Comparison of ENCODE assay signal across 8 cellular contexts in genomic region chr1:224430511-224431113, GRCh38. TPM values are rescaled to one million over a fixed set of nuclear protein-coding genes. Genes with fewer than 3 reads are reported as not detected.
DNase-seq lines count a peak whose midpoint lies in the region; ATAC-seq, FAIRE-seq and TF ChIP-seq lines count a peak whose summit lies in the region.

No MANE protein-coding gene starts in this region.

- H3K27me3 ChIP-seq in AG04450 (ENCODE audit: control insufficient read depth, insufficient read depth, low read length) = no peaks in the 10 kb centered on the region

- peak overlapping the region; percentile 67 for H3K4me3 Mint-ChIP-seq in activated T-cell treated with anti-CD3 and anti-CD28 coated beads, Interleukin-2, amount 50 U/mL, for 24 hours
- H3K4me3 Mint-ChIP-seq in glutamatergic neuron (ENCODE audit: unreplicated experiment) = peak overlapping the region; percentile 82
- peak overlapping the region; percentile 51 for H3K4me3 Mint-ChIP-seq in stimulated activated effector memory CD8-positive, alpha-beta T cell treated with anti-CD3 and anti-CD28 coated beads, Interleukin-12 subunit alpha, Interleukin-12 subunit beta, amount 100 ng/mL, for 72 hours

- peak overlapping the region; percentile 88 for H3K27ac Mint-ChIP-seq in activated T-cell treated with anti-CD3 and anti-CD28 coated beads, Interleukin-2, amount 50 U/mL, for 24 hours
- H3K27ac Mint-ChIP-seq in glutamatergic neuron (ENCODE audit: unreplicated experiment) = peak overlapping the region; percentile 5
- peak overlapping the region; percentile 4 for H3K27ac Mint-ChIP-seq in stimulated activated effector memory CD8-positive, alpha-beta T cell treated with anti-CD3 and anti-CD28 coated beads, Interleukin-12 subunit alpha, Interleukin-12 subunit beta, amount 100 ng/mL, for 72 hours

- H3K4me3 ChIP-seq in AG04450 (ENCODE audit: low read depth, low read length) = peak overlapping the region; percentile 23

- H3K27ac ChIP-seq in AG04450 (ENCODE audit: low read depth, low read length) = no peak overlapping the region

- no peaks in the 10 kb centered on the region for H3K9me3 Mint-ChIP-seq in activated T-cell treated with anti-CD3 and anti-CD28 coated beads, Interleukin-2, amount 50 U/mL, for 24 hours
- H3K9me3 Mint-ChIP-seq in glutamatergic neuron (ENCODE audit: unreplicated experiment) = peaks cover 2% of the 10 kb centered on the region
- no peaks in the 10 kb centered on the region for H3K9me3 Mint-ChIP-seq in stimulated activated effector memory CD8-positive, alpha-beta T cell treated with anti-CD3 and anti-CD28 coated beads, Interleukin-12 subunit alpha, Interleukin-12 subunit beta, amount 100 ng/mL, for 72 hours

- DNase-seq in AG04450 (ENCODE audit: low read depth, low spot score) = no peak
- no peak for DNase-seq in GM12891 (ENCODE audit: insufficient read length, low spot score)
- DNase-seq in KG1 (lab: John Stamatoyannopoulos, UW) = peak; percentile 46
- DNase-seq in activated T-cell treated with anti-CD3 and anti-CD28 coated beads, Interleukin-2, amount 50 U/mL, for 24 hours = no peak
- DNase-seq in glutamatergic neuron = no peak
- no peak for DNase-seq in stimulated activated effector memory CD8-positive, alpha-beta T cell treated with anti-CD3 and anti-CD28 coated beads, Interleukin-12 subunit alpha, Interleukin-12 subunit beta, amount 100 ng/mL, for 72 hours (ENCODE audit: low spot score in 2 of 2)
- no peak for DNase-seq in NCI-H1105 treated with DMSO at 0.1 percent for 48 hours (lab: John Stamatoyannopoulos, UW)
- no peak for DNase-seq in NCI-H2196 treated with DMSO at 0.1 percent for 48 hours (lab: John Stamatoyannopoulos, UW; ENCODE audit: unreplicated experiment)

- no peak for TF ChIP-seq CTCF in AG04450 (IDR thresholded peaks at IDR 0.05; ENCODE audit: low read depth, low read length)
- no peak for TF ChIP-seq CTCF in glutamatergic neuron (IDR thresholded peaks at IDR 0.05; ENCODE audit: partially characterized antibody, unreplicated experiment)

- peaks cover 75% of the 10 kb centered on the region for H3K36me3 Mint-ChIP-seq in activated T-cell treated with anti-CD3 and anti-CD28 coated beads, Interleukin-2, amount 50 U/mL, for 24 hours (ENCODE audit: low read depth)
- no peaks in the 10 kb centered on the region for H3K36me3 Mint-ChIP-seq in glutamatergic neuron (ENCODE audit: unreplicated experiment)
- H3K36me3 Mint-ChIP-seq in stimulated activated effector memory CD8-positive, alpha-beta T cell treated with anti-CD3 and anti-CD28 coated beads, Interleukin-12 subunit alpha, Interleukin-12 subunit beta, amount 100 ng/mL, for 72 hours = peaks cover 94% of the 10 kb centered on the region

- no peak for TF ChIP-seq POLR2A in GM12891 (IDR thresholded peaks at IDR 0.05; ENCODE audit: low read depth, low read length)

- no peaks in the 10 kb centered on the region for H3K27me3 Mint-ChIP-seq in activated T-cell treated with anti-CD3 and anti-CD28 coated beads, Interleukin-2, amount 50 U/mL, for 24 hours
- peaks cover 8% of the 10 kb centered on the region for H3K27me3 Mint-ChIP-seq in glutamatergic neuron (ENCODE audit: unreplicated experiment)

- CTCF ChIA-PET in AG04450 (lab: Charles Lee) = interaction anchor here (0.8 to 2.2 kb wide), 4 partner anchors 26 to 492 kb away, joined by 3 to 14 read pairs (median 4); no protein-coding TSS in a partner anchor

- H3K9me3 ChIP-seq in AG04450 (ENCODE audit: control insufficient read depth, insufficient read depth, low read length) = no peaks in the 10 kb centered on the region; the same call in 1 of the 2 replicates

- ATAC-seq in stimulated activated effector memory CD8-positive, alpha-beta T cell treated with anti-CD3 and anti-CD28 coated beads, Interleukin-12 subunit alpha, Interleukin-12 subunit beta, amount 100 ng/mL, for 72 hours = no peak

- H3K4me1 Mint-ChIP-seq in activated T-cell treated with anti-CD3 and anti-CD28 coated beads, Interleukin-2, amount 50 U/mL, for 24 hours (ENCODE audit: low read depth) = peaks cover 67% of the 10 kb centered on the region
- peaks cover 10% of the 10 kb centered on the region for H3K4me1 Mint-ChIP-seq in glutamatergic neuron (ENCODE audit: low read depth, unreplicated experiment)
- peaks cover 48% of the 10 kb centered on the region for H3K4me1 Mint-ChIP-seq in stimulated activated effector memory CD8-positive, alpha-beta T cell treated with anti-CD3 and anti-CD28 coated beads, Interleukin-12 subunit alpha, Interleukin-12 subunit beta, amount 100 ng/mL, for 72 hours

- no peak for FAIRE-seq in GM12891 (lab: Jason Lieb, UNC)

- POLR2A ChIA-PET in AG04450 (lab: Yijun Ruan, JAX) = interaction anchor here (1.2 kb wide), 1 partner anchor 26 kb away, joined by 7 read pairs; no protein-coding TSS in a partner anchor

TF ChIP-seq in GM12891, 5 proteins besides CTCF, POLR2A, EP300 and RAD21:
- no peak for TF ChIP-seq TAF1 (IDR thresholded peaks at IDR 0.05; ENCODE audit: low read depth, low read length)
- no peak for TF ChIP-seq PAX5 (IDR thresholded peaks at IDR 0.05; ENCODE audit: insufficient read depth, low read length, severe bottlenecking)
- peak; percentile 36 for TF ChIP-seq SPI1 (IDR thresholded peaks at IDR 0.05; ENCODE audit: low read depth, low read length)
- TF ChIP-seq POU2F2 (IDR thresholded peaks at IDR 0.05; ENCODE audit: low read depth, low read length) = no peak

RNA-seq across cellular contexts. Expression of gene WDR26, which starts 4.0 kb away (rescaled TPM):
- polyA plus RNA-seq in AG04450 (2011; rRNA removed) = 58.7 and 70.6 TPM in 2 replicates
- polyA minus RNA-seq in AG04450 (2011; rRNA and poly(A)+ RNA removed) = 97.2 and 120 TPM in 2 replicates
- polyA plus RNA-seq in GM12891 (2012; ENCODE audit: low read depth, missing spikeins) = 37.7 TPM
- total RNA-seq in glutamatergic neuron (ENCODE audit: unreplicated experiment) = 110 TPM

Comparison
In these comparisons a context has a peak if more than half of its experiments do, and no peak if none do; other contexts are left out.
1. H3K27ac Mint-ChIP-seq: peak in every context shown above with its lines; median percentile 88 in activated T-cell treated with anti-CD3 and anti-CD28 coated beads, Interleukin-2, amount 50 U/mL, for 24 hours; 5 in glutamatergic neuron; 4 in stimulated activated effector memory CD8-positive, alpha-beta T cell treated with anti-CD3 and anti-CD28 coated beads, Interleukin-12 subunit alpha, Interleukin-12 subunit beta, amount 100 ng/mL, for 72 hours.